In genomic region chr13:67175836-67176235, GRCh38 we compare ENCODE assay signal across 19 cellular contexts.
"Had no signal": no experiment of that assay in that cellular context is flagged by ENCODE, and none has a peak within 500 bp of the region (broad histone marks: within the 10 kb centered on the region; RNA-seq: fewer than 3 reads in every experiment).

No MANE protein-coding gene starts in this region.

- H3K4me3 Mint-ChIP-seq: activated CD4-positive, alpha-beta memory T cell treated with anti-CD3 and anti-CD28 coated beads, Interleukin-2, amount 10 ng/mL, durations not matched to agents 7 days and 5 days; activated CD4-positive, alpha-beta T cell treated with anti-CD3 and anti-CD28 coated beads for 36 hours; activated naive CD4-positive, alpha-beta T cell treated with anti-CD3 and anti-CD28 coated beads, Interleukin-2, amount 10 ng/mL, durations not matched to agents 7 days and 5 days; activated naive CD8-positive, alpha-beta T cell treated with anti-CD3 and anti-CD28 coated beads for 36 hours; activated T-cell treated with anti-CD3 and anti-CD28 coated beads, Interleukin-2, amount 50 U/mL, for 72 hours had no signal

- H3K36me3 ChIP-seq: brain microvascular endothelial cell, cardiac muscle cell, WERI-Rb-1 had no signal

- H3K4me1 Mint-ChIP-seq: activated CD4-positive, alpha-beta memory T cell treated with anti-CD3 and anti-CD28 coated beads, Interleukin-2, amount 10 ng/mL, durations not matched to agents 7 days and 5 days; activated CD4-positive, alpha-beta T cell treated with anti-CD3 and anti-CD28 coated beads for 36 hours; activated naive CD4-positive, alpha-beta T cell treated with anti-CD3 and anti-CD28 coated beads, Interleukin-2, amount 10 ng/mL, durations not matched to agents 7 days and 5 days; activated naive CD8-positive, alpha-beta T cell treated with anti-CD3 and anti-CD28 coated beads for 36 hours had no signal

- H3K27me3 Mint-ChIP-seq: activated CD4-positive, alpha-beta memory T cell treated with anti-CD3 and anti-CD28 coated beads, Interleukin-2, amount 10 ng/mL, durations not matched to agents 7 days and 5 days; activated CD4-positive, alpha-beta T cell treated with anti-CD3 and anti-CD28 coated beads for 36 hours; activated naive CD4-positive, alpha-beta T cell treated with anti-CD3 and anti-CD28 coated beads, Interleukin-2, amount 10 ng/mL, durations not matched to agents 7 days and 5 days; activated naive CD8-positive, alpha-beta T cell treated with anti-CD3 and anti-CD28 coated beads for 36 hours had no signal

- DNase-seq: activated CD4-positive, alpha-beta memory T cell treated with anti-CD3 and anti-CD28 coated beads, Interleukin-2, amount 10 ng/mL, durations not matched to agents 7 days and 5 days; activated CD4-positive, alpha-beta T cell treated with anti-CD3 and anti-CD28 coated beads for 36 hours; activated CD4-positive, alpha-beta T cell treated with anti-CD3 and anti-CD28 coated beads, Interleukin-2, amount 50 U/mL, for 1 hour; activated CD8-positive, alpha-beta memory T cell treated with anti-CD3 and anti-CD28 coated beads, Interleukin-2, amount 50 U/mL, for 4 hours; activated gamma-delta T cell treated with Interleukin-2 at 50 U/mL for 16 hours; activated naive CD4-positive, alpha-beta T cell treated with anti-CD3 and anti-CD28 coated beads, Interleukin-2, amount 10 ng/mL, durations not matched to agents 7 days and 5 days; activated naive CD8-positive, alpha-beta T cell treated with anti-CD3 and anti-CD28 coated beads for 36 hours; activated T-cell treated with anti-CD3 and anti-CD28 coated beads, Interleukin-2, amount 50 U/mL, for 72 hours; brain microvascular endothelial cell; Kasumi-1; KBM-7; NCI-H1694 treated with DMSO at 0.1 percent for 48 hours; NCI-H510A treated with DMSO at 0.1 percent for 48 hours; PC-9; SHP77 treated with DMSO at 0.1 percent for 48 hours; T-helper 1 cell; WERI-Rb-1 had no signal

- H3K4me3 ChIP-seq: cardiac muscle cell, PC-9 had no signal

- H3K27me3 ChIP-seq: brain microvascular endothelial cell, cardiac muscle cell had no signal

- H3K4me2 ChIP-seq: PC-9 had no signal

- H3K27ac ChIP-seq: brain microvascular endothelial cell, cardiac muscle cell, PC-9, WERI-Rb-1 had no signal

- H3K27ac Mint-ChIP-seq: activated CD4-positive, alpha-beta memory T cell treated with anti-CD3 and anti-CD28 coated beads, Interleukin-2, amount 10 ng/mL, durations not matched to agents 7 days and 5 days; activated CD4-positive, alpha-beta T cell treated with anti-CD3 and anti-CD28 coated beads for 36 hours; activated naive CD4-positive, alpha-beta T cell treated with anti-CD3 and anti-CD28 coated beads, Interleukin-2, amount 10 ng/mL, durations not matched to agents 7 days and 5 days; activated naive CD8-positive, alpha-beta T cell treated with anti-CD3 and anti-CD28 coated beads for 36 hours; activated T-cell treated with anti-CD3 and anti-CD28 coated beads, Interleukin-2, amount 50 U/mL, for 72 hours; activated T-helper 2 cell treated with anti-CD3 and anti-CD28 coated beads, Interferon-gamma antibody, Interleukin-2, Interleukin-4, amounts not matched to agents 10 μg/mL and 5 μg/mL and 100 μg/mL, durations not matched to agents 14 hours and 24 hours and 36 hours had no signal

- H3K9me3 Mint-ChIP-seq: activated CD4-positive, alpha-beta memory T cell treated with anti-CD3 and anti-CD28 coated beads, Interleukin-2, amount 10 ng/mL, durations not matched to agents 7 days and 5 days; activated naive CD4-positive, alpha-beta T cell treated with anti-CD3 and anti-CD28 coated beads, Interleukin-2, amount 10 ng/mL, durations not matched to agents 7 days and 5 days; activated naive CD8-positive, alpha-beta T cell treated with anti-CD3 and anti-CD28 coated beads for 36 hours; activated T-helper 2 cell treated with anti-CD3 and anti-CD28 coated beads, Interferon-gamma antibody, Interleukin-2, Interleukin-4, amounts not matched to agents 10 μg/mL and 5 μg/mL and 100 μg/mL, durations not matched to agents 14 hours and 24 hours and 36 hours had no signal

- H2AFZ ChIP-seq: PC-9 had no signal

- ATAC-seq: activated CD4-positive, alpha-beta T cell treated with anti-CD3 and anti-CD28 coated beads for 36 hours; activated T-cell treated with anti-CD3 and anti-CD28 coated beads, Interleukin-2, amount 50 U/mL, for 72 hours had no signal

- H3K36me3 Mint-ChIP-seq: activated naive CD4-positive, alpha-beta T cell treated with anti-CD3 and anti-CD28 coated beads, Interleukin-2, amount 10 ng/mL, durations not matched to agents 7 days and 5 days; activated naive CD8-positive, alpha-beta T cell treated with anti-CD3 and anti-CD28 coated beads for 36 hours had no signal
